In the genomic region with DNA sequence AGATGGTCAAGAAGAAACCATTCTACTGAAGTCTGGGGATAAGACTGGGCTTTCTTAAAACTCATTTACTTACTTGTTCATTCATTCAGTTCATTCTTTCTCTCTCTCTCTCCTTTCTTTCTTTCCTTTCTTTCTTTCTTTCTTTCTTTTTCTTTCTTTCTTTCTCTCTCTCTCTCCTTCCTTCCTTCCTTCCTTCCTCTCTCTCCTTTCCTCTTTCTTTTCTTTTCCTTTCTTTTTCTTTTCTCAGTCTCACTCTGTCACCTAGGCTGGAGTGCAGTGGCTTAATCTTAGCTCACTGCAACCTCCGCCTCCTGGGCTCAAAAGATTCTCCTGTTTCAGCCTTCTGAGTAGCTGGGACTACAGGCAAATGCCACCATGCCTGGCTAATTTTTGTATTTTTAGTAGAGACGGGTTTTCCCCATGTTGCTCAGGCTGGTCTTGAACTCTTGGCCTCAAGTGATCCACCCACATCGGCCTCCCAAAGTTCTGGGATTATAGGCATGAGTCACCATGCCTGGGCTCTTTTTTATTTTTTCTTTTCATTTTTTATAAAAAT, we compare ENCODE assay signal across 16 cellular contexts. TPM values are rescaled to one million over a fixed set of nuclear protein-coding genes. Genes with fewer than 3 reads are reported as not detected.
"Had no signal": no experiment of that assay in that cellular context is flagged by ENCODE, and none has a peak within 500 bp of the region (broad histone marks: within the 10 kb centered on the region; RNA-seq: fewer than 3 reads in every experiment).

No MANE protein-coding gene starts in this region.

RNA-seq across cellular contexts. Expression of gene TMEM270, which starts 24.0 kb away (rescaled TPM):
- total RNA-seq: naive thymus-derived CD8-positive, alpha-beta T cell; natural killer cell treated with Interleukin-12 subunit alpha and Interleukin-12 subunit beta and Interleukin-15 and Interleukin-18, amount 100 ng/mL, for 72 hours; neural crest cell; omental fat pad; osteocyte; posterior vena cava; pulmonary artery endothelial cell; right atrium auricular region; sciatic nerve; smooth muscle cell; spleen; suprapubic skin; thyroid gland; transverse colon; upper lobe of right lung; urinary bladder had no signal
- polyA plus RNA-seq: naive thymus-derived CD8-positive, alpha-beta T cell; smooth muscle cell; spleen had no signal

RNA-seq across cellular contexts. Expression of gene METTL27, which starts 42.6 kb away (rescaled TPM):
- total RNA-seq: natural killer cell treated with Interleukin-12 subunit alpha and Interleukin-12 subunit beta and Interleukin-15 and Interleukin-18, amount 100 ng/mL, for 72 hours had no signal

RNA-seq across cellular contexts. Expression of gene CLDN4, which starts 54.1 kb away (rescaled TPM):
- total RNA-seq: natural killer cell treated with Interleukin-12 subunit alpha and Interleukin-12 subunit beta and Interleukin-15 and Interleukin-18, amount 100 ng/mL, for 72 hours had no signal
